Comparison of ENCODE assay signal across 21 cellular contexts in the genomic region with DNA sequence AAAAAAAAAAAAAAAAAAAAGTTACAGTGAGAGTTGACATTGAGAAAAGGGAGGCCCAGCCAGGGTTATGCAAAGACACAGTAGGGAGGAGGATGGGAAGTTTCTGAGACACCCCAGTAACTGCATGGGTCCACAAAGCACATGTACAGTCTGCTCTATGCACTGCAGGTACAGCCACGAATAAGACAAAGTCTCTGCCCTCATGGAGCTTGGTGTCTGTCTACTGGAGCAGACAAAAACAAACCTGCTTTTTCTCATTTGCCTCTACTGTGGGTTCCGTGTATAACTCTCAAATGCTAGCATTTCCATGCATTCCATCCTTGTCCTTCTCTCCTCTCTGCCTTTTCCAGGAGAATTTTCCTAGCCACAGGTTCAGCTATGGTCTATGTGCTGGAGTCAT.
DNase-seq lines count a peak whose midpoint lies in the region; ATAC-seq, FAIRE-seq and TF ChIP-seq lines count a peak whose summit lies in the region.
"Had no signal": no experiment of that assay in that cellular context is flagged by ENCODE, and none has a peak within 500 bp of the region (broad histone marks: within the 10 kb centered on the region; RNA-seq: fewer than 3 reads in every experiment).

No MANE protein-coding gene starts in this region.

- ATAC-seq in HepG2 (0 out of 3 replicates have a peak, but pooled peaks have one; percentile 20), right lobe of liver (no peak), K562 (peak; percentile 15; the same call in 1 of the 3 replicates), GM21447 (IDR thresholded peaks at IDR 0.05; ENCODE audit: unreplicated experiment) (no peak)
- ATAC-seq: CD8-positive, alpha-beta T cell had no signal

- no peak overlapping the region for H2BK120ac ChIP-seq in trophoblast cell (ENCODE audit: insufficient read depth, low read length, poor library complexity)

- H3K9me1 ChIP-seq in K562 (ENCODE audit: control insufficient read depth, insufficient read depth, low read length) = no peaks in the 10 kb centered on the region

- no peak for TF ChIP-seq POLR2A in HepG2 (IDR thresholded peaks at IDR 0.05; ENCODE audit: insufficient read depth in 1 of 2, low read depth in 2 of 2, low read length in 2 of 2)
- no peak for TF ChIP-seq POLR2A in right lobe of liver (IDR thresholded peaks at IDR 0.05)
- no peak; the same call in 1 of the 2 replicates for TF ChIP-seq POLR2A in K562 (conservative IDR thresholded peaks at IDR 0.05)

- H3K27ac ChIP-seq in HepG2 (ENCODE audit: extremely low read length, insufficient read depth, low read length) = no peak overlapping the region
- no peak overlapping the region for H3K27ac ChIP-seq in right lobe of liver
- no peak overlapping the region for H3K27ac ChIP-seq in K562 (ENCODE audit: extremely low read depth, low read depth, low read length)
- no peak overlapping the region for H3K27ac ChIP-seq in trophoblast cell (ENCODE audit: low read depth, low read length)
- H3K27ac ChIP-seq: 22Rv1, BLaER1, C4-2B had no signal

- no peak overlapping the region for H3K23ac ChIP-seq in trophoblast cell (ENCODE audit: low read length)

- no peak overlapping the region for H2BK5ac ChIP-seq in trophoblast cell (ENCODE audit: low read depth, low read length, poor library complexity)

- intact Hi-C loops in HepG2 (cut with micrococcal nuclease; ENCODE audit: unreplicated experiment) (no loop called here), right lobe of liver (cut with DNase I) (no loop called here), K562 (cut with micrococcal nuclease) (no loop called here)

- POLR2A ChIA-PET in HepG2 (lab: Yijun Ruan, JAX) (no interaction called here), K562 (lab: Yijun Ruan, JAX) (interaction anchor here (1.2 kb wide), 1 partner anchor 8 kb away, joined by 4 read pairs; no protein-coding TSS in a partner anchor)

- no peak overlapping the region for H3K4ac ChIP-seq in trophoblast cell (ENCODE audit: low read depth, low read length)

- TF ChIP-seq RAD21 in HepG2 (CRISPR knock-in tag; IDR thresholded peaks at IDR 0.05) (no peak), K562 (CRISPR knock-in tag; conservative IDR thresholded peaks at IDR 0.05 in 1 of 2, IDR thresholded peaks at IDR 0.05 in 1 of 2) (no peak)

- H4K8ac ChIP-seq in trophoblast cell (ENCODE audit: low read depth, low read length) = no peak overlapping the region

- H3K9ac ChIP-seq in HepG2 (ENCODE audit: insufficient read depth, low read depth, low read length) (no peak overlapping the region), K562 (ENCODE audit: insufficient read depth in 1 of 2, low read depth in 2 of 2, low read length in 2 of 2) (no peak overlapping the region), trophoblast cell (ENCODE audit: low read length) (peak overlapping the region; percentile 13)
- H3K9ac ChIP-seq: BLaER1 had no signal

- TF ChIP-seq EP300 in HepG2 (IDR thresholded peaks at IDR 0.05; ENCODE audit: low read depth in 2 of 2, low read length in 2 of 2) = no peak
- TF ChIP-seq EP300 in HepG2 (CRISPR knock-in tag; IDR thresholded peaks at IDR 0.05; ENCODE audit: borderline replicate concordance) = no peak
- no peak for TF ChIP-seq EP300 in K562 (IDR thresholded peaks at IDR 0.05; ENCODE audit: low read length)

- H2AFZ ChIP-seq in HepG2 (ENCODE audit: low read length) = no peak overlapping the region
- H2AFZ ChIP-seq in K562 (ENCODE audit: low read depth, low read length) = no peak overlapping the region
- no peak overlapping the region for H2AFZ ChIP-seq in trophoblast cell (ENCODE audit: insufficient read depth, low read length, poor library complexity)

- WGBS in HepG2 (ENCODE audit: low lambda C conversion rate) = 88% methylated on average over 1 of the region's 2 CpGs
- 80% methylated on average over 1 of the region's 2 CpGs for WGBS in right lobe of liver (ENCODE audit: insufficient coverage, low coverage, low lambda C conversion rate, missing lambda C conversion rate)
- WGBS in K562 (ENCODE audit: insufficient coverage, low coverage, missing lambda C conversion rate) = 93% methylated on average over 2 of the region's 2 CpGs
- WGBS in trophoblast cell (ENCODE audit: extremely low coverage, insufficient coverage, insufficient read length) = no CpG with 5 or more reads among the region's 2 CpGs

- no peak for TF ChIP-seq CTCF in HepG2 (CRISPR knock-in tag; IDR thresholded peaks at IDR 0.05)
- no peak for TF ChIP-seq CTCF in right lobe of liver (IDR thresholded peaks at IDR 0.05)
- no peak for TF ChIP-seq CTCF in K562 (IDR thresholded peaks at IDR 0.05 in 2 of 3, conservative IDR thresholded peaks at IDR 0.05 in 1 of 3; ENCODE audit: insufficient read depth in 2 of 3, low read depth in 1 of 3, low read length in 3 of 3)

- no peak overlapping the region for H2BK12ac ChIP-seq in trophoblast cell (ENCODE audit: low read length)

- H3K79me2 ChIP-seq in HepG2 (ENCODE audit: insufficient read depth, low read length) = no peaks in the 10 kb centered on the region
- no peaks in the 10 kb centered on the region for H3K79me2 ChIP-seq in K562 (ENCODE audit: control insufficient read depth, insufficient read depth, low read length)
- H3K79me2 ChIP-seq in trophoblast cell (ENCODE audit: control insufficient read depth, insufficient read depth, low read length, poor library complexity) = no peaks in the 10 kb centered on the region

- no peak overlapping the region for H3K18ac ChIP-seq in trophoblast cell (ENCODE audit: low read length)

- no peak overlapping the region for H2AK5ac ChIP-seq in trophoblast cell (ENCODE audit: low read length)

- H3K9me3 ChIP-seq in HepG2 (ENCODE audit: low read length) (peaks cover 12% of the 10 kb centered on the region), right lobe of liver (no peaks in the 10 kb centered on the region), K562 (replicated peaks; ENCODE audit: control insufficient read depth, insufficient read depth, low read depth, low read length) (no peaks in the 10 kb centered on the region), trophoblast cell (ENCODE audit: insufficient read depth, low read depth, low read length) (no peaks in the 10 kb centered on the region)
- H3K9me3 ChIP-seq: BE2C, Caco-2 had no signal

- H3K14ac ChIP-seq in trophoblast cell (ENCODE audit: low read length) = no peak overlapping the region

- in situ Hi-C loops in HepG2 (cut with HindIII; ENCODE audit: extremely low pct_ligation_motif_present, low pct_unique_long_range_greater_than_20kb) = no loop called here
- in situ Hi-C loops in K562 (cut with MboI) = no loop called here

- no peak overlapping the region for H4K91ac ChIP-seq in trophoblast cell (ENCODE audit: low read depth, low read length)

- no peak overlapping the region for H3K4me2 ChIP-seq in HepG2 (ENCODE audit: low read depth, low read length)
- H3K4me2 ChIP-seq in K562 (ENCODE audit: insufficient read depth, low read length) = no peak overlapping the region
- no peak overlapping the region for H3K4me2 ChIP-seq in trophoblast cell (ENCODE audit: low read length)

- H4K12ac ChIP-seq in trophoblast cell (ENCODE audit: low read depth, low read length) = no peak overlapping the region

- H3K27me3 ChIP-seq in HepG2 (ENCODE audit: control insufficient read depth in 1 of 2, insufficient read depth in 2 of 2, low read length in 2 of 2) = no peaks in the 10 kb centered on the region
- H3K27me3 ChIP-seq in right lobe of liver = no peaks in the 10 kb centered on the region
- no peaks in the 10 kb centered on the region for H3K27me3 ChIP-seq in K562 (ENCODE audit: control insufficient read depth in 2 of 2, insufficient read depth in 2 of 2, low read length in 2 of 2)
- no peaks in the 10 kb centered on the region for H3K27me3 ChIP-seq in trophoblast cell (ENCODE audit: insufficient read depth, low read length)
- H3K27me3 ChIP-seq: BE2C, BLaER1 had no signal

- H3K79me1 ChIP-seq in trophoblast cell (ENCODE audit: low read length) = no peaks in the 10 kb centered on the region

- H4K20me1 ChIP-seq in HepG2 (ENCODE audit: insufficient read depth, low read length) (no peaks in the 10 kb centered on the region), K562 (replicated peaks; ENCODE audit: control insufficient read depth, insufficient read depth, low read length) (no peaks in the 10 kb centered on the region)
- H4K20me1 ChIP-seq: BLaER1 had no signal

- CTCF ChIA-PET in HepG2 (lab: Yijun Ruan, JAX; ENCODE audit: low intra/inter-chr PET ratio, low total read pairs) (no interaction called here), K562 (lab: Yijun Ruan, JAX; ENCODE audit: low intra/inter-chr PET ratio) (no interaction called here)

- peaks cover 23% of the 10 kb centered on the region for H3K4me1 ChIP-seq in HepG2 (ENCODE audit: insufficient read depth, low read length)
- no peaks in the 10 kb centered on the region for H3K4me1 ChIP-seq in right lobe of liver
- no peaks in the 10 kb centered on the region for H3K4me1 ChIP-seq in K562 (replicated peaks in 1 of 2; ENCODE audit: control insufficient read depth in 2 of 2, insufficient read depth in 2 of 2, low read length in 2 of 2)
- H3K4me1 ChIP-seq in trophoblast cell (ENCODE audit: control insufficient read depth in 1 of 2, insufficient read depth in 2 of 2, low read length in 2 of 2) = no peaks in the 10 kb centered on the region

- DNase-seq in HepG2 (ENCODE audit: low spot score) (no peak), right lobe of liver (no peak), K562 (ENCODE audit: extremely low read depth in 1 of 4, low spot score in 3 of 4) (no peak), trophoblast cell (no peak), A172 (ENCODE audit: low spot score) (no peak)
- no peak for DNase-seq in stimulated activated CD4-positive, alpha-beta T cell treated with anti-CD3 and anti-CD28 coated beads, Interleukin-4, amount 100 ng/mL, for 1 hour
- DNase-seq: ACHN; BE2C; Caco-2; CD4-positive, alpha-beta T cell; CD8-positive, alpha-beta T cell; DMS79 treated with DMSO at 0.1 percent for 48 hours; GF-D8 had no signal

- FAIRE-seq in HepG2 (lab: Jason Lieb, UNC) = no peak
- FAIRE-seq in K562 (lab: Jason Lieb, UNC) = no peak
- FAIRE-seq: A204.1, G401.6, GM12892, GM18507 had no signal

- BruUV-seq in HepG2 (replicated peaks; lab: Mats Ljungman, UMichigan) = no TSS peak
- BruUV-seq in K562 (replicated peaks; lab: Mats Ljungman, UMichigan) = no TSS peak

- no peak overlapping the region for H3K4me3 ChIP-seq in HepG2 (replicated peaks in 1 of 3; ENCODE audit: insufficient read depth in 1 of 3, low read depth in 2 of 3, low read length in 3 of 3)
- no peak overlapping the region for H3K4me3 ChIP-seq in right lobe of liver
- no peak overlapping the region for H3K4me3 ChIP-seq in K562
- no peak overlapping the region for H3K4me3 ChIP-seq in trophoblast cell (ENCODE audit: low read depth, low read length)
- H3K4me3 ChIP-seq: BLaER1 had no signal

- H3K36me3 ChIP-seq in HepG2 (replicated peaks in 1 of 2; ENCODE audit: control insufficient read depth in 1 of 2, insufficient read depth in 2 of 2, low read length in 2 of 2) (0 out of 5 replicates have a peak, but pooled peaks cover 0 to 1% of the 10 kb centered on the region in 2 experiments), right lobe of liver (peaks cover 0 to 1% (median 0%) of the 10 kb centered on the region in 4 donors), K562 (ENCODE audit: control insufficient read depth, insufficient read depth, low read length) (peaks cover 3% of the 10 kb centered on the region; the same call in 2 of the 3 replicates), trophoblast cell (ENCODE audit: control insufficient read depth in 1 of 2, insufficient read depth in 2 of 2, low read length in 2 of 2) (peaks cover 0 to 7% of the 10 kb centered on the region in 2 experiments)
- H3K36me3 ChIP-seq: BE2C had no signal

TF ChIP-seq in K562, 482 proteins besides CTCF, POLR2A, EP300 and RAD21:
- no peak for TF ChIP-seq WHSC1 (IDR thresholded peaks at IDR 0.05; ENCODE audit: low read length)
TF ChIP-seq in K562: peak in this region for 0.

Comparison
In these comparisons a context has a peak if more than half of its experiments do, and no peak if none do; other contexts are left out.
1. ATAC-seq: peak in HepG2 (single experiment) and K562 (single experiment); none in right lobe of liver (0 of 4) and GM21447 (single experiment).